Comparison of ENCODE assay signal across 8 cellular contexts in genomic region chr10:110305767-110306451, GRCh38. TPM values are rescaled to one million over a fixed set of nuclear protein-coding genes. Genes with fewer than 3 reads are reported as not detected.
DNase-seq lines count a peak whose midpoint lies in the region; ATAC-seq and TF ChIP-seq lines count a peak whose summit lies in the region.

No MANE protein-coding gene starts in this region.

- DNase-seq in CD4-positive, alpha-beta T cell = peak in 9 of 10 experiments; percentile 12 to 58 (median 25)
- DNase-seq in HL-60 (ENCODE audit: low read depth in 1 of 2, low spot score in 1 of 2) (peak; percentile 66 to 82), NCI-H82 (lab: John Stamatoyannopoulos, UW) (peak; percentile 77), esophagus squamous epithelium (lab: John Stamatoyannopoulos, UW) (no peak), natural killer cell (no peak), upper lobe of left lung (peak; percentile 49 to 52)
- peak; percentile 77 for DNase-seq in activated CD8-positive, alpha-beta T cell treated with anti-CD3 and anti-CD28 coated beads, Interleukin-2, amount 10 ng/mL, durations not matched to agents 7 days and 5 days

- TF ChIP-seq EP300 in upper lobe of left lung (IDR thresholded peaks at IDR 0.05) = no peak

- no peak overlapping the region for H3K27ac ChIP-seq in CD4-positive, alpha-beta T cell (ENCODE audit: low read depth, low read length)
- H3K27ac ChIP-seq in HL-60 (replicated peaks) (peak overlapping the region; percentile 78), esophagus squamous epithelium (peak overlapping the region in 3 of 4 donors; percentile 97 to 98 (median 98)), upper lobe of left lung (peak overlapping the region in 3 of 4 donors; percentile 95 to 97 (median 96))

- H3K27me3 ChIP-seq in CD4-positive, alpha-beta T cell (ENCODE audit: control insufficient read depth, insufficient read depth, low read length) = no peaks in the 10 kb centered on the region
- H3K27me3 ChIP-seq in HL-60 (ENCODE audit: insufficient read depth, poor library complexity, severe bottlenecking) (no peaks in the 10 kb centered on the region), esophagus squamous epithelium (no peaks in the 10 kb centered on the region), upper lobe of left lung (no peaks in the 10 kb centered on the region)

- peaks cover 51% of the 10 kb centered on the region for H3K4me1 Mint-ChIP-seq in CD4-positive, alpha-beta T cell (ENCODE audit: low read depth)
- H3K4me1 Mint-ChIP-seq in activated CD8-positive, alpha-beta T cell treated with anti-CD3 and anti-CD28 coated beads, Interleukin-2, amount 10 ng/mL, durations not matched to agents 7 days and 5 days (ENCODE audit: low read depth) = peaks cover 45% of the 10 kb centered on the region
- peaks cover 25 to 35% of the 10 kb centered on the region in 2 donors for H3K4me1 Mint-ChIP-seq in natural killer cell

- H3K4me3 ChIP-seq in HL-60 (replicated peaks; ENCODE audit: insufficient read depth, low read length) (no peak overlapping the region), esophagus squamous epithelium (peak overlapping the region in 1 of 4 donors; percentile 99), upper lobe of left lung (peak overlapping the region in 2 of 4 donors; percentile 86 to 88)

- TF ChIP-seq CTCF in CD4-positive, alpha-beta T cell (IDR thresholded peaks at IDR 0.05) = peak; percentile 73
- TF ChIP-seq CTCF in HL-60 (IDR thresholded peaks at IDR 0.05; ENCODE audit: insufficient read depth, low read length) (peak; percentile 14), esophagus squamous epithelium (IDR thresholded peaks at IDR 0.05) (peak; percentile 62 to 86 (median 76)), natural killer cell (IDR thresholded peaks at IDR 0.05) (peak; percentile 70), upper lobe of left lung (IDR thresholded peaks at IDR 0.05) (peak; percentile 29 to 79 (median 62))

- POLR2A ChIA-PET in CD4-positive, alpha-beta T cell (lab: Charles Lee) = interaction anchor here (0.6 to 4.5 kb wide), 18 partner anchors 20 to 614 kb away, joined by 3 to 82 read pairs (median 3); partner anchors contain the start of genes DUSP5, MXI1 and SMC3
- POLR2A ChIA-PET in activated CD8-positive, alpha-beta T cell treated with anti-CD3 and anti-CD28 coated beads, Interleukin-2, amount 10 ng/mL, durations not matched to agents 7 days and 5 days (lab: Charles Lee) = interaction anchor here (0.8 to 2.2 kb wide), 6 partner anchors 10 to 241 kb away, joined by 3 to 10 read pairs (median 3); no protein-coding TSS in a partner anchor

- peaks cover 0 to 24% (median 4%) of the 10 kb centered on the region in 3 donors for H3K36me3 ChIP-seq in esophagus squamous epithelium
- H3K36me3 ChIP-seq in upper lobe of left lung = peaks cover 0 to 21% (median 11%) of the 10 kb centered on the region in 4 donors

- H3K4me3 Mint-ChIP-seq in CD4-positive, alpha-beta T cell = peak overlapping the region; percentile 97
- peak overlapping the region; percentile 95 for H3K4me3 Mint-ChIP-seq in activated CD8-positive, alpha-beta T cell treated with anti-CD3 and anti-CD28 coated beads, Interleukin-2, amount 10 ng/mL, durations not matched to agents 7 days and 5 days
- peak overlapping the region; percentile 94 for H3K4me3 Mint-ChIP-seq in natural killer cell

- H3K9me3 Mint-ChIP-seq in CD4-positive, alpha-beta T cell = no peaks in the 10 kb centered on the region
- H3K9me3 Mint-ChIP-seq in activated CD8-positive, alpha-beta T cell treated with anti-CD3 and anti-CD28 coated beads, Interleukin-2, amount 10 ng/mL, durations not matched to agents 7 days and 5 days (ENCODE audit: insufficient read depth) = no peaks in the 10 kb centered on the region
- no peaks in the 10 kb centered on the region for H3K9me3 Mint-ChIP-seq in natural killer cell

- 47 to 58% methylated on average over 17 of the region's 17 CpGs for WGBS in esophagus squamous epithelium, 2 donors
- 62 to 70% methylated on average over 17 of the region's 17 CpGs for WGBS in upper lobe of left lung, 2 donors

- ATAC-seq in CD4-positive, alpha-beta T cell (ENCODE audit: poor library complexity) = peak; percentile 64
- ATAC-seq in GM19351 (IDR thresholded peaks at IDR 0.05; ENCODE audit: unreplicated experiment) (peak; percentile 57), natural killer cell (peak; percentile 47 to 77 (median 58)), upper lobe of left lung (ENCODE audit: low FRiP score in 2 of 2) (peak; percentile 71 to 88)
- ATAC-seq in activated CD8-positive, alpha-beta T cell treated with anti-CD3 and anti-CD28 coated beads, Interleukin-2, amount 10 ng/mL, durations not matched to agents 7 days and 5 days = peak; percentile 52

- peaks cover 13 to 44% (median 29%) of the 10 kb centered on the region in 3 donors for H3K4me1 ChIP-seq in esophagus squamous epithelium
- peaks cover 28 to 41% (median 34%) of the 10 kb centered on the region in 4 donors for H3K4me1 ChIP-seq in upper lobe of left lung

- H3K27ac Mint-ChIP-seq in CD4-positive, alpha-beta T cell = peak overlapping the region; percentile 98
- peak overlapping the region; percentile 97 for H3K27ac Mint-ChIP-seq in activated CD8-positive, alpha-beta T cell treated with anti-CD3 and anti-CD28 coated beads, Interleukin-2, amount 10 ng/mL, durations not matched to agents 7 days and 5 days
- peak overlapping the region; percentile 93 to 97 for H3K27ac Mint-ChIP-seq in natural killer cell

- peaks cover 42% of the 10 kb centered on the region for H3K36me3 Mint-ChIP-seq in CD4-positive, alpha-beta T cell (ENCODE audit: low read depth)
- H3K36me3 Mint-ChIP-seq in activated CD8-positive, alpha-beta T cell treated with anti-CD3 and anti-CD28 coated beads, Interleukin-2, amount 10 ng/mL, durations not matched to agents 7 days and 5 days (ENCODE audit: low read depth) = peaks cover 31% of the 10 kb centered on the region
- H3K36me3 Mint-ChIP-seq in natural killer cell = peaks cover 4% of the 10 kb centered on the region

- H3K9me3 ChIP-seq in CD4-positive, alpha-beta T cell (ENCODE audit: control insufficient read depth, low read length) = no peaks in the 10 kb centered on the region
- H3K9me3 ChIP-seq in esophagus squamous epithelium (no peaks in the 10 kb centered on the region), upper lobe of left lung (no peaks in the 10 kb centered on the region)

- TF ChIP-seq POLR2A in esophagus squamous epithelium (IDR thresholded peaks at IDR 0.05) (no peak), upper lobe of left lung (IDR thresholded peaks at IDR 0.05) (no peak)

- H3K27me3 Mint-ChIP-seq in CD4-positive, alpha-beta T cell = no peaks in the 10 kb centered on the region
- peaks cover 5% of the 10 kb centered on the region for H3K27me3 Mint-ChIP-seq in activated CD8-positive, alpha-beta T cell treated with anti-CD3 and anti-CD28 coated beads, Interleukin-2, amount 10 ng/mL, durations not matched to agents 7 days and 5 days (ENCODE audit: low read depth)
- peaks cover 0 to 5% of the 10 kb centered on the region in 2 donors for H3K27me3 Mint-ChIP-seq in natural killer cell (ENCODE audit: low read depth in 2 of 2)

- CTCF ChIA-PET in CD4-positive, alpha-beta T cell (lab: Charles Lee) = interaction anchor here (0.6 to 3.8 kb wide), 22 partner anchors 27 to 444 kb away, joined by 3 to 21 read pairs (median 4); partner anchors contain the start of gene SMC3
- CTCF ChIA-PET in activated CD8-positive, alpha-beta T cell treated with anti-CD3 and anti-CD28 coated beads, Interleukin-2, amount 10 ng/mL, durations not matched to agents 7 days and 5 days (lab: Charles Lee) = interaction anchor here (0.7 to 5.8 kb wide), 33 partner anchors 10 to 547 kb away, joined by 3 to 64 read pairs (median 5); partner anchors contain the start of gene SMC3

- intact Hi-C loops in CD4-positive, alpha-beta T cell (cut with DNase I, micrococcal nuclease) = loop anchor here (1.0 to 10.0 kb wide), 8 partner anchors 48 to 609 kb away; partner anchors contain the start of genes BBIP1 (in 1 of the 2), DUSP5 (in 1 of the 2) and SHOC2 (in 1 of the 2)
- intact Hi-C loops in esophagus squamous epithelium (cut with DNase I) (loop anchor here (5.0 to 10.0 kb wide), 2 partner anchors 51 to 579 kb away; no protein-coding TSS in a partner anchor), natural killer cell (cut with micrococcal nuclease) (loop anchor here (1.0 to 10.0 kb wide), 9 partner anchors 48 to 609 kb away; partner anchors contain the start of genes BBIP1 and SHOC2)

RNA-seq across cellular contexts. Expression of gene SMNDC1, which starts 1.2 kb away (rescaled TPM):
- total RNA-seq in CD4-positive, alpha-beta T cell = 10 to 100 TPM; 40.2 to 48.1 TPM
- 10 to 100 TPM; 37.5 to 37.8 TPM for total RNA-seq in activated CD8-positive, alpha-beta T cell treated with anti-CD3 and anti-CD28 coated beads, Interleukin-2, amount 10 ng/mL, durations not matched to agents 7 days and 5 days
- total RNA-seq in esophagus squamous epithelium (10 to 100 TPM in 2 of 4 donors, 1 to 10 TPM in 2; 9.5 to 13.9 (median 10.9) TPM), natural killer cell (10 to 100 TPM; 53.3 to 56.3 (median 55.3) TPM), upper lobe of left lung (10 to 100 TPM; 13.5 to 28.2 (median 22.9) TPM)

Comparison
In these comparisons a context has a peak if more than half of its experiments do, and no peak if none do; other contexts are left out.
1. DNase-seq: peak in CD4-positive, alpha-beta T cell (9 of 10), HL-60 (2 of 2), NCI-H82 (single experiment), activated CD8-positive, alpha-beta T cell treated with anti-CD3 and anti-CD28 coated beads, Interleukin-2, amount 10 ng/mL, durations not matched to agents 7 days and 5 days (single experiment) and upper lobe of left lung (2 of 2); none in esophagus squamous epithelium (single experiment) and natural killer cell (single experiment).
2. CTCF ChIP-seq: peak in every context shown above with its lines; median percentile 76 in esophagus squamous epithelium; 73 in CD4-positive, alpha-beta T cell; 70 in natural killer cell; 62 in upper lobe of left lung; 14 in HL-60.
3. Peak in every context shown above with its lines, with median percentiles within 50 percentile points of each other: ATAC-seq, H3K27ac Mint-ChIP-seq and H3K4me3 Mint-ChIP-seq.